14 cellular contexts compared by ENCODE assay signal in genomic region chr3:81716870-81717509, GRCh38. TPM values are rescaled to one million over a fixed set of nuclear protein-coding genes. Genes with fewer than 3 reads are reported as not detected.
DNase-seq lines count a peak whose midpoint lies in the region; ATAC-seq and TF ChIP-seq lines count a peak whose summit lies in the region.
"Had no signal": no experiment of that assay in that cellular context is flagged by ENCODE, and none has a peak within 500 bp of the region (broad histone marks: within the 10 kb centered on the region; RNA-seq: fewer than 3 reads in every experiment).

No MANE protein-coding gene starts in this region.

- DNase-seq in HCEC 1CT (peak; percentile 64), NCI-H82 (lab: John Stamatoyannopoulos, UW) (peak; percentile 84), heart right ventricle (peak in 1 of 2 donors; percentile 54), sciatic nerve (ENCODE audit: low spot score) (no peak)
- no peak for DNase-seq in stimulated activated CD4-positive, alpha-beta T cell treated with anti-CD3 and anti-CD28 coated beads, Interleukin-4, amount 100 ng/mL, for 24 hours
- no peak for DNase-seq in activated CD8-positive, alpha-beta T cell treated with anti-CD3 and anti-CD28 coated beads for 36 hours
- no peak for DNase-seq in activated CD8-positive, alpha-beta memory T cell treated with anti-CD3 and anti-CD28 coated beads, Interleukin-2, amount 50 U/mL, for 48 hours
- DNase-seq in activated CD4-positive, alpha-beta T cell treated with anti-CD3 and anti-CD28 coated beads for 48 hours = no peak
- DNase-seq: H7, hippocampal formation, spleen, trophoblast cell had no signal

- H3K4me3 Mint-ChIP-seq in activated CD8-positive, alpha-beta T cell treated with anti-CD3 and anti-CD28 coated beads for 36 hours = no peak overlapping the region
- H3K4me3 Mint-ChIP-seq: activated naive CD4-positive, alpha-beta T cell treated with anti-CD3 and anti-CD28 coated beads, Interleukin-2, amount 50 U/mL, for 24 hours had no signal

- no peaks in the 10 kb centered on the region for H3K27me3 ChIP-seq in heart right ventricle
- H3K27me3 ChIP-seq: spleen had no signal

- CTCF ChIA-PET in activated CD8-positive, alpha-beta T cell treated with anti-CD3 and anti-CD28 coated beads for 36 hours (lab: Charles Lee) = no interaction called here

- no peak overlapping the region for H3K27ac Mint-ChIP-seq in activated CD8-positive, alpha-beta T cell treated with anti-CD3 and anti-CD28 coated beads for 36 hours
- H3K27ac Mint-ChIP-seq: activated naive CD4-positive, alpha-beta T cell treated with anti-CD3 and anti-CD28 coated beads, Interleukin-2, amount 50 U/mL, for 24 hours had no signal

- H3K36me3 ChIP-seq in heart right ventricle = peaks cover 0 to 5% (median 0%) of the 10 kb centered on the region in 9 donors
- H3K36me3 ChIP-seq: spleen had no signal

- intact Hi-C loops in heart right ventricle (cut with DNase I) (no loop called here), sciatic nerve (cut with DNase I) (no loop called here)
- intact Hi-C loops in activated CD8-positive, alpha-beta T cell treated with anti-CD3 and anti-CD28 coated beads for 36 hours (cut with micrococcal nuclease) = no loop called here

- no peak overlapping the region for H3K4me3 ChIP-seq in heart right ventricle
- H3K4me3 ChIP-seq: spleen had no signal

- ATAC-seq in heart right ventricle (peak; percentile 88 to 99 (median 98)), sciatic nerve (peak; percentile 56)
- ATAC-seq in activated CD8-positive, alpha-beta T cell treated with anti-CD3 and anti-CD28 coated beads for 36 hours = no peak

- 41 to 60% methylated on average over 3 of the region's 3 CpGs for WGBS in heart right ventricle, 2 donors

- no peaks in the 10 kb centered on the region for H3K9me3 Mint-ChIP-seq in activated CD8-positive, alpha-beta T cell treated with anti-CD3 and anti-CD28 coated beads for 36 hours

- no peak for TF ChIP-seq CTCF in heart right ventricle (IDR thresholded peaks at IDR 0.05)
- TF ChIP-seq CTCF in activated CD8-positive, alpha-beta T cell treated with anti-CD3 and anti-CD28 coated beads for 36 hours (IDR thresholded peaks at IDR 0.05) = no peak

- H3K36me3 Mint-ChIP-seq in activated CD8-positive, alpha-beta T cell treated with anti-CD3 and anti-CD28 coated beads for 36 hours (ENCODE audit: low read depth) = peaks cover 11% of the 10 kb centered on the region

- peaks cover 4% of the 10 kb centered on the region for H3K4me1 Mint-ChIP-seq in activated CD8-positive, alpha-beta T cell treated with anti-CD3 and anti-CD28 coated beads for 36 hours (ENCODE audit: low read depth)
- H3K4me1 Mint-ChIP-seq: activated naive CD4-positive, alpha-beta T cell treated with anti-CD3 and anti-CD28 coated beads, Interleukin-2, amount 50 U/mL, for 24 hours had no signal

- POLR2A ChIA-PET in activated CD8-positive, alpha-beta T cell treated with anti-CD3 and anti-CD28 coated beads for 36 hours (lab: Charles Lee) = interaction anchor here (0.6 kb wide), 1 partner anchor 165 kb away, joined by 3 read pairs; no protein-coding TSS in a partner anchor

- H3K27ac ChIP-seq in heart right ventricle = peak overlapping the region in 8 of 10 donors; percentile 37 to 83 (median 60)
- H3K27ac ChIP-seq: KMS-11, spleen had no signal

- H3K9me3 ChIP-seq in heart right ventricle = peaks cover 0 to 11% (median 0%) of the 10 kb centered on the region in 11 donors
- H3K9me3 ChIP-seq: spleen had no signal

- H3K4me1 ChIP-seq in heart right ventricle = peaks cover 0 to 18% (median 3%) of the 10 kb centered on the region in 9 donors

- no peaks in the 10 kb centered on the region for H3K27me3 Mint-ChIP-seq in activated CD8-positive, alpha-beta T cell treated with anti-CD3 and anti-CD28 coated beads for 36 hours
- H3K27me3 Mint-ChIP-seq: activated naive CD4-positive, alpha-beta T cell treated with anti-CD3 and anti-CD28 coated beads, Interleukin-2, amount 50 U/mL, for 24 hours had no signal

RNA-seq across cellular contexts. Expression of gene GBE1, which starts 44.5 kb away (rescaled TPM):
- 100 to 1,000 TPM in 5 of 10 donors, 10 to 100 TPM in 5; 69.9 to 153 (median 98.8) TPM for total RNA-seq in heart right ventricle
- 100 to 1,000 TPM in 1 of 2 donors, 10 to 100 TPM in 1; 24.8 to 126 TPM for polyA plus RNA-seq in heart right ventricle
- 40.1 TPM for total RNA-seq in sciatic nerve
- total RNA-seq in activated CD8-positive, alpha-beta T cell treated with anti-CD3 and anti-CD28 coated beads for 36 hours = 100 to 1,000 TPM; 108 to 114 TPM

Comparison
In these comparisons a context has a peak if more than half of its experiments do, and no peak if none do; other contexts are left out.
1. DNase-seq: peak in HCEC 1CT (single experiment) and NCI-H82 (single experiment); none in sciatic nerve (single experiment), stimulated activated CD4-positive, alpha-beta T cell treated with anti-CD3 and anti-CD28 coated beads, Interleukin-4, amount 100 ng/mL, for 24 hours (single experiment), activated CD8-positive, alpha-beta T cell treated with anti-CD3 and anti-CD28 coated beads for 36 hours (single experiment), activated CD8-positive, alpha-beta memory T cell treated with anti-CD3 and anti-CD28 coated beads, Interleukin-2, amount 50 U/mL, for 48 hours (single experiment) and activated CD4-positive, alpha-beta T cell treated with anti-CD3 and anti-CD28 coated beads for 48 hours (single experiment).